Comparison of ENCODE assay signal across 11 cellular contexts in genomic region chr20:50439539-50440453, GRCh38.
DNase-seq lines count a peak whose midpoint lies in the region; TF ChIP-seq lines count a peak whose summit lies in the region.
"Had no signal": no experiment of that assay in that cellular context is flagged by ENCODE, and none has a peak within 500 bp of the region (broad histone marks: within the 10 kb centered on the region; RNA-seq: fewer than 3 reads in every experiment).

No MANE protein-coding gene starts in this region.

- H3K27me3 ChIP-seq in AG04450 (ENCODE audit: control insufficient read depth, insufficient read depth, low read length) (no peaks in the 10 kb centered on the region), brain microvascular endothelial cell (replicated peaks) (no peaks in the 10 kb centered on the region)

- no peaks in the 10 kb centered on the region for H3K9me3 Mint-ChIP-seq in HFFc6
- no peaks in the 10 kb centered on the region for H3K9me3 Mint-ChIP-seq in mesothelial cell of epicardium
- no peaks in the 10 kb centered on the region for H3K9me3 Mint-ChIP-seq in nephron progenitor cell
- H3K9me3 Mint-ChIP-seq: GM23338 had no signal

- H3K27ac Mint-ChIP-seq in HFFc6 (peak overlapping the region; percentile 97), mesothelial cell of epicardium (peak overlapping the region; percentile 8), nephron progenitor cell (no peak overlapping the region)
- H3K27ac Mint-ChIP-seq: GM23338 had no signal

- H3K4me1 Mint-ChIP-seq in HFFc6 (ENCODE audit: low read depth) (peaks cover 48% of the 10 kb centered on the region), mesothelial cell of epicardium (peaks cover 14% of the 10 kb centered on the region), nephron progenitor cell (peaks cover 22% of the 10 kb centered on the region)
- H3K4me1 Mint-ChIP-seq: GM23338 had no signal

- no peaks in the 10 kb centered on the region for H3K27me3 Mint-ChIP-seq in HFFc6 (ENCODE audit: insufficient read depth)
- H3K27me3 Mint-ChIP-seq in mesothelial cell of epicardium (ENCODE audit: low read depth), result no peaks in the 10 kb centered on the region
- H3K27me3 Mint-ChIP-seq in nephron progenitor cell (ENCODE audit: low read depth, poor library complexity), result no peaks in the 10 kb centered on the region

- DNase-seq in AG04450 (ENCODE audit: low read depth, low spot score) (no peak), HFFc6 (no peak), brain microvascular endothelial cell (no peak), mesothelial cell of epicardium (ENCODE audit: low spot score in 2 of 2, unreplicated experiment in 2 of 2) (no peak), NCI-H2171 treated with DMSO at 0.1 percent for 48 hours (lab: John Stamatoyannopoulos, UW) (no peak), DMS53 treated with DMSO at 0.1 percent for 48 hours (lab: John Stamatoyannopoulos, UW; ENCODE audit: unreplicated experiment) (no peak), nephron progenitor cell (no peak), hippocampal formation (lab: John Stamatoyannopoulos, UW) (no peak)
- DNase-seq: retina had no signal

- H3K9me3 ChIP-seq in AG04450 (ENCODE audit: control insufficient read depth, insufficient read depth, low read length), result peaks cover 3% of the 10 kb centered on the region; the same call in 1 of the 2 replicates

- CTCF ChIA-PET in AG04450 (lab: Charles Lee), result interaction anchor here (0.5 to 1.0 kb wide), 2 partner anchors 253 to 352 kb away, joined by 4 read pairs; no protein-coding TSS in a partner anchor

- TF ChIP-seq CTCF in AG04450 (IDR thresholded peaks at IDR 0.05; ENCODE audit: low read depth, low read length), result no peak
- no peak for TF ChIP-seq CTCF in HFFc6 (IDR thresholded peaks at IDR 0.05)
- no peak for TF ChIP-seq CTCF in brain microvascular endothelial cell (IDR thresholded peaks at IDR 0.05; ENCODE audit: low read depth, low read length, missing control alignments)
- no peak for TF ChIP-seq CTCF in mesothelial cell of epicardium (IDR thresholded peaks at IDR 0.05; ENCODE audit: unreplicated experiment)
- no peak for TF ChIP-seq CTCF in nephron progenitor cell (IDR thresholded peaks at IDR 0.05)

- POLR2A ChIA-PET in AG04450 (lab: Yijun Ruan, JAX), result no interaction called here

- H3K36me3 ChIP-seq in brain microvascular endothelial cell (replicated peaks), result no peaks in the 10 kb centered on the region

- H3K4me3 ChIP-seq in AG04450 (ENCODE audit: low read depth, low read length), result no peak overlapping the region
- no peak overlapping the region for H3K4me3 ChIP-seq in brain microvascular endothelial cell (ENCODE audit: low read depth, low read length)
- H3K4me3 ChIP-seq: GM23338 had no signal

- H3K27ac ChIP-seq in AG04450 (ENCODE audit: low read depth, low read length), result peak overlapping the region; percentile 91
- H3K27ac ChIP-seq in brain microvascular endothelial cell, result peak overlapping the region; percentile 95
- H3K27ac ChIP-seq: C4-2B had no signal

- H3K36me3 Mint-ChIP-seq in HFFc6 (ENCODE audit: low read depth) (no peaks in the 10 kb centered on the region), mesothelial cell of epicardium (no peaks in the 10 kb centered on the region), nephron progenitor cell (ENCODE audit: low read depth) (no peaks in the 10 kb centered on the region)

- H3K4me3 Mint-ChIP-seq in HFFc6 (peak overlapping the region; percentile 74), mesothelial cell of epicardium (no peak overlapping the region), nephron progenitor cell (no peak overlapping the region)
- H3K4me3 Mint-ChIP-seq: GM23338 had no signal

- in situ Hi-C loops in brain microvascular endothelial cell (cut with HindIII; ENCODE audit: low pct_ligation_motif_present, low sequenced_read_pairs), result no loop called here
